ENCODE assay signal across 1 cellular context in genomic region chr21:37454869-37455503, GRCh38.
TF ChIP-seq lines count a peak whose summit lies in the region.

No MANE protein-coding gene starts in this region.

TF ChIP-seq in H1, 55 proteins besides CTCF, POLR2A, EP300 and RAD21:
- TF ChIP-seq POLR2AphosphoS5 (IDR thresholded peaks at IDR 0.05; ENCODE audit: low read depth, low read length): no peak
- TF ChIP-seq RXRA (IDR thresholded peaks at IDR 0.05; ENCODE audit: insufficient read depth, low read depth, low read length): no peak
- no peak for TF ChIP-seq NRF1 (IDR thresholded peaks at IDR 0.05; ENCODE audit: low read depth, low read length)
- no peak for TF ChIP-seq SP1 (IDR thresholded peaks at IDR 0.05; ENCODE audit: low read depth, low read length)
- TF ChIP-seq, protein P1, sequence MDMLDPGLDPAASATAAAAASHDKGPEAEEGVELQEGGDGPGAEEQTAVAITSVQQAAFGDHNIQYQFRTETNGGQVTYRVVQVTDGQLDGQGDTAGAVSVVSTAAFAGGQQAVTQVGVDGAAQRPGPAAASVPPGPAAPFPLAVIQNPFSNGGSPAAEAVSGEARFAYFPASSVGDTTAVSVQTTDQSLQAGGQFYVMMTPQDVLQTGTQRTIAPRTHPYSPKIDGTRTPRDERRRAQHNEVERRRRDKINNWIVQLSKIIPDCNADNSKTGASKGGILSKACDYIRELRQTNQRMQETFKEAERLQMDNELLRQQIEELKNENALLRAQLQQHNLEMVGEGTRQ (IDR thresholded peaks at IDR 0.05; ENCODE audit: low read length): no peak
- no peak for TF ChIP-seq GTF2F1 (IDR thresholded peaks at IDR 0.05; ENCODE audit: borderline replicate concordance, low read depth, low read length)
- no peak for TF ChIP-seq TAF1 (IDR thresholded peaks at IDR 0.05; ENCODE audit: low read depth, low read length)
- TF ChIP-seq POU5F1 (IDR thresholded peaks at IDR 0.05; ENCODE audit: low read depth, low read length): no peak
- TF ChIP-seq, protein P2, sequence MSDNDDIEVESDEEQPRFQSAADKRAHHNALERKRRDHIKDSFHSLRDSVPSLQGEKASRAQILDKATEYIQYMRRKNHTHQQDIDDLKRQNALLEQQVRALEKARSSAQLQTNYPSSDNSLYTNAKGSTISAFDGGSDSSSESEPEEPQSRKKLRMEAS (IDR thresholded peaks at IDR 0.05): no peak
- no peak for TF ChIP-seq CEBPB (IDR thresholded peaks at IDR 0.05; ENCODE audit: low read depth, low read length)
- TF ChIP-seq PHF8 (conservative IDR thresholded peaks at IDR 0.05; ENCODE audit: low read depth, low read length): no peak
- TF ChIP-seq FOSL1 (IDR thresholded peaks at IDR 0.05; ENCODE audit: insufficient read depth, low read depth, low read length): no peak
- TF ChIP-seq, protein P3, sequence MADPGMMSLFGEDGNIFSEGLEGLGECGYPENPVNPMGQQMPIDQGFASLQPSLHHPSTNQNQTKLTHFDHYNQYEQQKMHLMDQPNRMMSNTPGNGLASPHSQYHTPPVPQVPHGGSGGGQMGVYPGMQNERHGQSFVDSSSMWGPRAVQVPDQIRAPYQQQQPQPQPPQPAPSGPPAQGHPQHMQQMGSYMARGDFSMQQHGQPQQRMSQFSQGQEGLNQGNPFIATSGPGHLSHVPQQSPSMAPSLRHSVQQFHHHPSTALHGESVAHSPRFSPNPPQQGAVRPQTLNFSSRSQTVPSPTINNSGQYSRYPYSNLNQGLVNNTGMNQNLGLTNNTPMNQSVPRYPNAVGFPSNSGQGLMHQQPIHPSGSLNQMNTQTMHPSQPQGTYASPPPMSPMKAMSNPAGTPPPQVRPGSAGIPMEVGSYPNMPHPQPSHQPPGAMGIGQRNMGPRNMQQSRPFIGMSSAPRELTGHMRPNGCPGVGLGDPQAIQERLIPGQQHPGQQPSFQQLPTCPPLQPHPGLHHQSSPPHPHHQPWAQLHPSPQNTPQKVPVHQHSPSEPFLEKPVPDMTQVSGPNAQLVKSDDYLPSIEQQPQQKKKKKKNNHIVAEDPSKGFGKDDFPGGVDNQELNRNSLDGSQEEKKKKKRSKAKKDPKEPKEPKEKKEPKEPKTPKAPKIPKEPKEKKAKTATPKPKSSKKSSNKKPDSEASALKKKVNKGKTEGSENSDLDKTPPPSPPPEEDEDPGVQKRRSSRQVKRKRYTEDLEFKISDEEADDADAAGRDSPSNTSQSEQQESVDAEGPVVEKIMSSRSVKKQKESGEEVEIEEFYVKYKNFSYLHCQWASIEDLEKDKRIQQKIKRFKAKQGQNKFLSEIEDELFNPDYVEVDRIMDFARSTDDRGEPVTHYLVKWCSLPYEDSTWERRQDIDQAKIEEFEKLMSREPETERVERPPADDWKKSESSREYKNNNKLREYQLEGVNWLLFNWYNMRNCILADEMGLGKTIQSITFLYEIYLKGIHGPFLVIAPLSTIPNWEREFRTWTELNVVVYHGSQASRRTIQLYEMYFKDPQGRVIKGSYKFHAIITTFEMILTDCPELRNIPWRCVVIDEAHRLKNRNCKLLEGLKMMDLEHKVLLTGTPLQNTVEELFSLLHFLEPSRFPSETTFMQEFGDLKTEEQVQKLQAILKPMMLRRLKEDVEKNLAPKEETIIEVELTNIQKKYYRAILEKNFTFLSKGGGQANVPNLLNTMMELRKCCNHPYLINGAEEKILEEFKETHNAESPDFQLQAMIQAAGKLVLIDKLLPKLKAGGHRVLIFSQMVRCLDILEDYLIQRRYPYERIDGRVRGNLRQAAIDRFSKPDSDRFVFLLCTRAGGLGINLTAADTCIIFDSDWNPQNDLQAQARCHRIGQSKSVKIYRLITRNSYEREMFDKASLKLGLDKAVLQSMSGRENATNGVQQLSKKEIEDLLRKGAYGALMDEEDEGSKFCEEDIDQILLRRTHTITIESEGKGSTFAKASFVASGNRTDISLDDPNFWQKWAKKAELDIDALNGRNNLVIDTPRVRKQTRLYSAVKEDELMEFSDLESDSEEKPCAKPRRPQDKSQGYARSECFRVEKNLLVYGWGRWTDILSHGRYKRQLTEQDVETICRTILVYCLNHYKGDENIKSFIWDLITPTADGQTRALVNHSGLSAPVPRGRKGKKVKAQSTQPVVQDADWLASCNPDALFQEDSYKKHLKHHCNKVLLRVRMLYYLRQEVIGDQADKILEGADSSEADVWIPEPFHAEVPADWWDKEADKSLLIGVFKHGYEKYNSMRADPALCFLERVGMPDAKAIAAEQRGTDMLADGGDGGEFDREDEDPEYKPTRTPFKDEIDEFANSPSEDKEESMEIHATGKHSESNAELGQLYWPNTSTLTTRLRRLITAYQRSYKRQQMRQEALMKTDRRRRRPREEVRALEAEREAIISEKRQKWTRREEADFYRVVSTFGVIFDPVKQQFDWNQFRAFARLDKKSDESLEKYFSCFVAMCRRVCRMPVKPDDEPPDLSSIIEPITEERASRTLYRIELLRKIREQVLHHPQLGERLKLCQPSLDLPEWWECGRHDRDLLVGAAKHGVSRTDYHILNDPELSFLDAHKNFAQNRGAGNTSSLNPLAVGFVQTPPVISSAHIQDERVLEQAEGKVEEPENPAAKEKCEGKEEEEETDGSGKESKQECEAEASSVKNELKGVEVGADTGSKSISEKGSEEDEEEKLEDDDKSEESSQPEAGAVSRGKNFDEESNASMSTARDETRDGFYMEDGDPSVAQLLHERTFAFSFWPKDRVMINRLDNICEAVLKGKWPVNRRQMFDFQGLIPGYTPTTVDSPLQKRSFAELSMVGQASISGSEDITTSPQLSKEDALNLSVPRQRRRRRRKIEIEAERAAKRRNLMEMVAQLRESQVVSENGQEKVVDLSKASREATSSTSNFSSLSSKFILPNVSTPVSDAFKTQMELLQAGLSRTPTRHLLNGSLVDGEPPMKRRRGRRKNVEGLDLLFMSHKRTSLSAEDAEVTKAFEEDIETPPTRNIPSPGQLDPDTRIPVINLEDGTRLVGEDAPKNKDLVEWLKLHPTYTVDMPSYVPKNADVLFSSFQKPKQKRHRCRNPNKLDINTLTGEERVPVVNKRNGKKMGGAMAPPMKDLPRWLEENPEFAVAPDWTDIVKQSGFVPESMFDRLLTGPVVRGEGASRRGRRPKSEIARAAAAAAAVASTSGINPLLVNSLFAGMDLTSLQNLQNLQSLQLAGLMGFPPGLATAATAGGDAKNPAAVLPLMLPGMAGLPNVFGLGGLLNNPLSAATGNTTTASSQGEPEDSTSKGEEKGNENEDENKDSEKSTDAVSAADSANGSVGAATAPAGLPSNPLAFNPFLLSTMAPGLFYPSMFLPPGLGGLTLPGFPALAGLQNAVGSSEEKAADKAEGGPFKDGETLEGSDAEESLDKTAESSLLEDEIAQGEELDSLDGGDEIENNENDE (IDR thresholded peaks at IDR 0.05; ENCODE audit: insufficient replicate concordance, low read length): no peak
- TF ChIP-seq CHD1 (IDR thresholded peaks at IDR 0.05; ENCODE audit: low read depth, low read length): no peak
- TF ChIP-seq RFX5 (IDR thresholded peaks at IDR 0.05; ENCODE audit: borderline replicate concordance, low read depth, low read length): no peak
TF ChIP-seq in H1: peak in this region for 0.
